Comparison of ENCODE assay signal across 29 cellular contexts in genomic region chr10:71731791-71732190, GRCh38. TPM values are rescaled to one million over a fixed set of nuclear protein-coding genes. Genes with fewer than 3 reads are reported as not detected.
DNase-seq lines count a peak whose midpoint lies in the region; ATAC-seq and TF ChIP-seq lines count a peak whose summit lies in the region.
"Had no signal": no experiment of that assay in that cellular context is flagged by ENCODE, and none has a peak within 500 bp of the region (broad histone marks: within the 10 kb centered on the region; RNA-seq: fewer than 3 reads in every experiment).

No MANE protein-coding gene starts in this region.

- H3K27ac Mint-ChIP-seq in activated naive CD4-positive, alpha-beta T cell treated with anti-CD3 and anti-CD28 coated beads, Interleukin-2, amount 50 U/mL, for 72 hours: peak overlapping the region; percentile 29 to 80
- H3K27ac Mint-ChIP-seq in activated naive CD8-positive, alpha-beta T cell: peak overlapping the region; percentile 98
- peak overlapping the region; percentile 85 to 98 (median 96) for H3K27ac Mint-ChIP-seq in naive thymus-derived CD8-positive, alpha-beta T cell
- H3K27ac Mint-ChIP-seq: endodermal cell had no signal

- peak overlapping the region; percentile 47 for H3K4me3 Mint-ChIP-seq in activated naive CD8-positive, alpha-beta T cell
- peak overlapping the region; percentile 27 to 86 (median 66) for H3K4me3 Mint-ChIP-seq in naive thymus-derived CD8-positive, alpha-beta T cell
- H3K4me3 Mint-ChIP-seq: endodermal cell had no signal

- no peaks in the 10 kb centered on the region for H3K27me3 Mint-ChIP-seq in activated naive CD8-positive, alpha-beta T cell
- H3K27me3 Mint-ChIP-seq in naive thymus-derived CD8-positive, alpha-beta T cell: no peaks in the 10 kb centered on the region

- no peak for TF ChIP-seq POLR2A in erythroblast (IDR thresholded peaks at IDR 0.05; ENCODE audit: low read length)

- no peak for ATAC-seq in activated naive CD4-positive, alpha-beta T cell treated with anti-CD3 and anti-CD28 coated beads, Interleukin-2, amount 50 U/mL, for 72 hours
- peak in 1 of 2 donors; percentile 13 for ATAC-seq in naive thymus-derived CD8-positive, alpha-beta T cell
- no peak for ATAC-seq in GM19463 (IDR thresholded peaks at IDR 0.05; ENCODE audit: unreplicated experiment)
- ATAC-seq: esophagus mucosa, SK-N-SH treated with all-trans-retinoic acid at 6 μM for 48 hours had no signal

- H3K36me3 Mint-ChIP-seq in activated naive CD4-positive, alpha-beta T cell treated with anti-CD3 and anti-CD28 coated beads, Interleukin-2, amount 50 U/mL, for 72 hours: no peaks in the 10 kb centered on the region
- H3K36me3 Mint-ChIP-seq in activated naive CD8-positive, alpha-beta T cell: peaks cover 3% of the 10 kb centered on the region
- no peaks in the 10 kb centered on the region for H3K36me3 Mint-ChIP-seq in naive thymus-derived CD8-positive, alpha-beta T cell

- no peak for DNase-seq in activated naive CD4-positive, alpha-beta T cell treated with anti-CD3 and anti-CD28 coated beads, Interleukin-2, amount 50 U/mL, for 72 hours (ENCODE audit: low spot score in 2 of 2)
- DNase-seq in activated naive CD4-positive, alpha-beta T cell treated with anti-CD3 and anti-CD28 coated beads, Interleukin-2, amount 50 U/mL, for 16 hours: no peak
- DNase-seq in naive thymus-derived CD8-positive, alpha-beta T cell: peak in 2 of 10 donors; percentile 37 to 52
- DNase-seq in erythroblast (lab: John Stamatoyannopoulos, UW): no peak
- no peak for DNase-seq in islet precursor cell
- DNase-seq: activated CD4-positive, CD25-positive, alpha-beta regulatory T cell treated with anti-CD3 and anti-CD28 coated beads, Interleukin-2, amount 50 U/mL, for 72 hours; activated CD8-positive, alpha-beta memory T cell treated with anti-CD3 and anti-CD28 coated beads for 24 hours; activated T-cell treated with anti-CD3 and anti-CD28 coated beads, Interleukin-2, amount 50 U/mL, for 1 hour; caudate nucleus; COR-L47; cortex of kidney; DMS53; endodermal cell; left ventricle myocardium inferior; NCI-H146; NCI-H226; NCI-H69; PC-9; sigmoid colon; stimulated activated CD4-positive, alpha-beta T cell treated with anti-CD3 and anti-CD28 coated beads, Interleukin-4, amount 100 ng/mL, for 1 hour; substantia nigra had no signal

- H3K9me3 Mint-ChIP-seq in activated naive CD4-positive, alpha-beta T cell treated with anti-CD3 and anti-CD28 coated beads, Interleukin-2, amount 50 U/mL, for 72 hours: peaks cover 4% of the 10 kb centered on the region in 2 donors
- H3K9me3 Mint-ChIP-seq in activated naive CD8-positive, alpha-beta T cell (ENCODE audit: low read depth): no peaks in the 10 kb centered on the region
- H3K9me3 Mint-ChIP-seq in naive thymus-derived CD8-positive, alpha-beta T cell: no peaks in the 10 kb centered on the region
- H3K9me3 Mint-ChIP-seq: endodermal cell had no signal

- POLR2A ChIA-PET in naive thymus-derived CD8-positive, alpha-beta T cell (lab: Charles Lee): interaction anchor here (0.6 to 41.4 kb wide), 5 partner anchors 12 to 187 kb away, joined by 3 to 1679 read pairs (median 317); partner anchors contain the start of genes C10orf105 and VSIR

- H3K4me1 Mint-ChIP-seq in activated naive CD8-positive, alpha-beta T cell (ENCODE audit: low read depth): peaks cover 97% of the 10 kb centered on the region
- peaks cover 58 to 97% (median 95%) of the 10 kb centered on the region in 4 donors for H3K4me1 Mint-ChIP-seq in naive thymus-derived CD8-positive, alpha-beta T cell
- H3K4me1 Mint-ChIP-seq: endodermal cell had no signal

RNA-seq across cellular contexts. Expression of gene C10orf105, which starts 12.2 kb away (rescaled TPM):
- under 1 TPM; 0.45 to 0.68 TPM for total RNA-seq in activated naive CD4-positive, alpha-beta T cell treated with anti-CD3 and anti-CD28 coated beads, Interleukin-2, amount 50 U/mL, for 72 hours
- total RNA-seq in naive thymus-derived CD8-positive, alpha-beta T cell: under 1 TPM; 0.21 to 0.25 TPM
- under 1 TPM in 1 of 3 donors, not detected in 2; 0.10 TPM for polyA plus RNA-seq in naive thymus-derived CD8-positive, alpha-beta T cell
- total RNA-seq: astrocyte, esophagus mucosa, fibroblast of villous mesenchyme, HT1080, PC-9, pulmonary artery endothelial cell had no signal

RNA-seq across cellular contexts. Expression of gene VSIR, which starts 41.5 kb away (rescaled TPM):
- 100 to 1,000 TPM in 1 of 2 donors, 10 to 100 TPM in 1; 54.5 to 126 TPM for total RNA-seq in activated naive CD4-positive, alpha-beta T cell treated with anti-CD3 and anti-CD28 coated beads, Interleukin-2, amount 50 U/mL, for 72 hours
- 100 to 1,000 TPM; 102 to 114 TPM for total RNA-seq in naive thymus-derived CD8-positive, alpha-beta T cell
- 100 to 1,000 TPM; 211 to 343 (median 262) TPM for polyA plus RNA-seq in naive thymus-derived CD8-positive, alpha-beta T cell
